Comparison of ENCODE assay signal across 9 cellular contexts in the genomic region with DNA sequence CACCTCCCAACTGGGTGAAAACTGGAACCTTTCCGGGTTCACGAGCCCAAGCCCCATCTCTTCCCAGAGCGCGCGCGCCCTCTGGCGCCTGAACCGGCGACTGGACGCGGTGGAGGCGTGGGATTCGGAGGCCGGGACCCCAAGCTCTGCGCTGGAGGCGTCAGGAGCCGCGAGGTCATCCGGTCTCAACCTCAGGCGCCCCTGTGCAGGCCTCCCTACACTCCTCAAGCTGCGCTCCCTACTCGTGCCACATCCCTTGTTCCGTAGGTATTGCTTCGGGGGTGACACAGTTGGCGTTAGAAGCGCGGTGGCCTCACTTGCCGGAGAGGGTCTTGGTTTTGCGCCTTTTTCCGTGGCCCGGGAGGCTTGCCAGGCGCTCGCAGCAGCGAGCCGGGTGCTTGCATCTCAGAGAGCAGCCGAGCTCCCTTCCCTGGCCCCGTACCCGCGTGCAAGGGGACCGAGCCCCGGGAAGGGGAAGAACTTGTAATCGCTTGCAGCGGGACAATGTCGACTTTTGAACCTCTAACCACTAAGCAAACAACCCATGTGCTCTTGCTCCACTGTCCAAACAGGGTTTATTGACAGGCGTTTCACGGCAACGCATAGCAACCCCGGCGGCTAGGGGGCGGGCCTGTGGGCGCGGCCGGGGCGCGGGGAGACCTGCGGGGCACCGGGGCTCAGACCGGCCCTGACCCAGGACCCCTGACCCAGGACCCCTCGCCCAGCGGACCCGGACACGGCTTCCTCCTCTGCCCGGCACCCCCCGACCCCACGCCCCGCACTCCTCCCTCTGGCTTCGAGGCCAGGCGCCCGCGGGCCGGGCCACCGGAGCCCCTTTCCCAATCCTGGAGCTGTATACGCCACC. TPM values are rescaled to one million over a fixed set of nuclear protein-coding genes. Genes with fewer than 3 reads are reported as not detected.
A peak's percentile ranks its signal among the peaks of the same experiment; 100 is the strongest.
DNase-seq lines count a peak whose midpoint lies in the region; ATAC-seq and TF ChIP-seq lines count a peak whose summit lies in the region.
"Had no signal": no experiment of that assay in that cellular context is flagged by ENCODE, and none has a peak within 500 bp of the region (broad histone marks: within the 10 kb centered on the region; RNA-seq: fewer than 3 reads in every experiment).

No MANE protein-coding gene starts in this region.

- H3K4me3 ChIP-seq in suprapubic skin (peak overlapping the region; percentile 45), thyroid gland (replicated peaks in 1 of 3) (peak overlapping the region in 1 of 3 donors; percentile 10)

- DNase-seq in AML-193 (lab: John Stamatoyannopoulos, UW) (peak; percentile 66), NCI-H748 treated with DMSO at 0.1 percent for 48 hours (lab: John Stamatoyannopoulos, UW) (peak; percentile 91), T47D (ENCODE audit: low read depth in 1 of 2, low spot score in 1 of 2) (peak; percentile 72 to 83), left colon (peak; percentile 83 to 87), suprapubic skin (ENCODE audit: low spot score in 2 of 2) (no peak), cerebellar nuclear complex (lab: John Stamatoyannopoulos, UW) (no peak), thyroid gland (no peak)

- TF ChIP-seq CTCF in suprapubic skin (IDR thresholded peaks at IDR 0.05) (no peak), thyroid gland (IDR thresholded peaks at IDR 0.05) (peak in 1 of 6 experiments; percentile 8)

- H3K9me3 ChIP-seq in suprapubic skin (no peaks in the 10 kb centered on the region), thyroid gland (no peaks in the 10 kb centered on the region)

- no peak for TF ChIP-seq EP300 in suprapubic skin (IDR thresholded peaks at IDR 0.05)

- in situ Hi-C loops in T47D (cut with HindIII; ENCODE audit: low pct_unique_long_range_greater_than_20kb, low sequenced_read_pairs), result no loop called here

- peaks cover 94% of the 10 kb centered on the region for H3K27me3 ChIP-seq in suprapubic skin
- peaks cover 63% of the 10 kb centered on the region for H3K27me3 ChIP-seq in thyroid gland

- intact Hi-C loops in left colon (cut with DNase I, micrococcal nuclease), result no loop called here
- intact Hi-C loops in thyroid gland (cut with DNase I), result no loop called here

- H3K36me3 ChIP-seq in suprapubic skin, result no peaks in the 10 kb centered on the region
- H3K36me3 ChIP-seq in thyroid gland, result no peaks in the 10 kb centered on the region

- no peak overlapping the region for H3K27ac ChIP-seq in suprapubic skin
- no peak overlapping the region for H3K27ac ChIP-seq in thyroid gland

- TF ChIP-seq POLR2A in suprapubic skin (IDR thresholded peaks at IDR 0.05) (no peak), thyroid gland (IDR thresholded peaks at IDR 0.05) (no peak)

- WGBS in suprapubic skin, result 3% methylated on average over 28 of the region's 73 CpGs
- WGBS in thyroid gland, 2 donors, result 0 to 1% methylated on average over 7 to 14 of the region's 73 CpGs

- peaks cover 19% of the 10 kb centered on the region for H3K4me1 ChIP-seq in suprapubic skin
- H3K4me1 ChIP-seq in thyroid gland, result peaks cover 10 to 14% of the 10 kb centered on the region in 2 donors

- peak; percentile 59 for ATAC-seq in GM18511 (IDR thresholded peaks at IDR 0.05; ENCODE audit: unreplicated experiment)
- peak; percentile 64 for ATAC-seq in left colon

RNA-seq across cellular contexts. Expression of gene CDX2, which starts 8.5 kb away (rescaled TPM):
- total RNA-seq in left colon, result 100 to 1,000 TPM; 266 to 293 TPM
- total RNA-seq in suprapubic skin, result not detected
- total RNA-seq in thyroid gland, result not detected
- total RNA-seq: LHCN-M2 had no signal

RNA-seq across cellular contexts. Expression of gene URAD, which starts 27.9 kb away (rescaled TPM):
- total RNA-seq in left colon (10 to 100 TPM; 44.8 to 46.4 TPM), suprapubic skin (not detected), thyroid gland (not detected)
- total RNA-seq: LHCN-M2 had no signal

RNA-seq across cellular contexts. Expression of gene PDX1, which starts 40.8 kb away (rescaled TPM):
- under 1 TPM; 0.67 to 0.76 TPM for total RNA-seq in left colon
- total RNA-seq in suprapubic skin, result not detected
- not detected for total RNA-seq in thyroid gland
- total RNA-seq: LHCN-M2 had no signal

Comparison
In these comparisons a context has a peak if more than half of its experiments do, and no peak if none do; other contexts are left out.
1. DNase-seq: peak in AML-193 (2 of 2), NCI-H748 treated with DMSO at 0.1 percent for 48 hours (single experiment), T47D (2 of 2) and left colon (2 of 2); none in suprapubic skin (0 of 2), cerebellar nuclear complex (0 of 2) and thyroid gland (0 of 2).
2. RNA of gene CDX2, which starts 8.5 kb away (total RNA-seq): 266 to 293 TPM in left colon; not detected in suprapubic skin and not detected in thyroid gland; every median in the first group is over 100 times any median in the second.
3. RNA of gene URAD, which starts 27.9 kb away (total RNA-seq): 44.8 to 46.4 TPM in left colon; not detected in suprapubic skin and not detected in thyroid gland; every median in the first group is over 10 times any median in the second.